9 cellular contexts compared by ENCODE assay signal in the genomic region with DNA sequence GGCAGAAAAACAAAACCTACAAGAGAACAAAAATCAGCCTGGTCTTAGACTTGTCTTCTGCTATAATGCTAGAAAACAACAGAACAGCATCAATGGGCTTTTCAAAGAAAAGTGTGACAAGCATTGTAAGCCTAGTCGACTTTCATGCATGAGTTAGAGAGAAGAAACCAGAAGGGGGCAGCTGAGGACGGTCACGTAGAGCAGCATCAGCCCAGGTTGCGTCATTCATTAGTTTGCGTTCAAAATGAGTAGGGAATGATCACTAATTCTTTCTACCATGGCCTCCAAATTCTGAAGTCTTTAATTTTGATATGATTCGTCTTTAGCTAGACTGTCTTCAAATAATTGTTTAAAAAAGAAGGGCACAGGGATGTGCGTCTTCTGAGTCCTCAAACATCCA. TPM values are rescaled to one million over a fixed set of nuclear protein-coding genes. Genes with fewer than 3 reads are reported as not detected.
A peak's percentile ranks its signal among the peaks of the same experiment; 100 is the strongest.
DNase-seq lines count a peak whose midpoint lies in the region; ATAC-seq and TF ChIP-seq lines count a peak whose summit lies in the region.
"Had no signal": no experiment of that assay in that cellular context is flagged by ENCODE, and none has a peak within 500 bp of the region (broad histone marks: within the 10 kb centered on the region; RNA-seq: fewer than 3 reads in every experiment).

No MANE protein-coding gene starts in this region.

- DNase-seq in stimulated activated CD4-positive, alpha-beta T cell treated with anti-CD3 and anti-CD28 coated beads, Interleukin-1b, Interleukin-23, amount 100 ng/mL, for 48 hours, result peak; percentile 27
- no peak for DNase-seq in stimulated activated CD4-positive, alpha-beta T cell treated with anti-CD3 and anti-CD28 coated beads, Interleukin-4, amount 100 ng/mL, for 1 hour
- DNase-seq in NCI-H524 treated with DMSO at 0.1 percent for 48 hours (lab: John Stamatoyannopoulos, UW), result peak; percentile 21
- peak; percentile 23 for DNase-seq in epithelial cell of proximal tubule (ENCODE audit: low read depth)
- DNase-seq in DMS79 treated with DMSO at 0.1 percent for 48 hours (lab: John Stamatoyannopoulos, UW), result no peak
- DNase-seq in activated naive CD4-positive, alpha-beta T cell treated with anti-CD3 and anti-CD28 coated beads, Interleukin-2, amount 10 ng/mL, durations not matched to agents 7 days and 5 days, result no peak
- DNase-seq in omental fat pad (ENCODE audit: low spot score), result no peak
- DNase-seq in left lobe of liver (ENCODE audit: low spot score), result no peak
- DNase-seq: midbrain had no signal

- no peaks in the 10 kb centered on the region for H3K9me3 Mint-ChIP-seq in activated naive CD4-positive, alpha-beta T cell treated with anti-CD3 and anti-CD28 coated beads, Interleukin-2, amount 10 ng/mL, durations not matched to agents 7 days and 5 days

- H3K4me3 Mint-ChIP-seq in activated naive CD4-positive, alpha-beta T cell treated with anti-CD3 and anti-CD28 coated beads, Interleukin-2, amount 10 ng/mL, durations not matched to agents 7 days and 5 days, result no peak overlapping the region

- no peak overlapping the region for H3K27ac Mint-ChIP-seq in activated naive CD4-positive, alpha-beta T cell treated with anti-CD3 and anti-CD28 coated beads, Interleukin-2, amount 10 ng/mL, durations not matched to agents 7 days and 5 days

- CTCF ChIA-PET in activated naive CD4-positive, alpha-beta T cell treated with anti-CD3 and anti-CD28 coated beads, Interleukin-2, amount 10 ng/mL, durations not matched to agents 7 days and 5 days (lab: Charles Lee), result no interaction called here

- H3K4me3 ChIP-seq in epithelial cell of proximal tubule (ENCODE audit: low read depth, low read length), result no peak overlapping the region

- H3K4me1 Mint-ChIP-seq in activated naive CD4-positive, alpha-beta T cell treated with anti-CD3 and anti-CD28 coated beads, Interleukin-2, amount 10 ng/mL, durations not matched to agents 7 days and 5 days, result peaks cover 13% of the 10 kb centered on the region

- H3K36me3 Mint-ChIP-seq in activated naive CD4-positive, alpha-beta T cell treated with anti-CD3 and anti-CD28 coated beads, Interleukin-2, amount 10 ng/mL, durations not matched to agents 7 days and 5 days, result peaks cover 5% of the 10 kb centered on the region

- no peak for ATAC-seq in omental fat pad (ENCODE audit: low FRiP score)
- ATAC-seq in left lobe of liver, result no peak

- TF ChIP-seq CTCF in epithelial cell of proximal tubule (conservative IDR thresholded peaks at IDR 0.05; ENCODE audit: low read depth, low read length) (peak; percentile 58), omental fat pad (IDR thresholded peaks at IDR 0.05) (no peak)

- no peaks in the 10 kb centered on the region for H3K27me3 Mint-ChIP-seq in activated naive CD4-positive, alpha-beta T cell treated with anti-CD3 and anti-CD28 coated beads, Interleukin-2, amount 10 ng/mL, durations not matched to agents 7 days and 5 days

RNA-seq across cellular contexts. Expression of gene ISCA1, which starts 4.7 kb away (rescaled TPM):
- total RNA-seq in epithelial cell of proximal tubule, result 25.2 and 39.0 TPM in 2 replicates
- 10 to 100 TPM; 50.6 to 67.4 (median 55.6) TPM for total RNA-seq in omental fat pad
- total RNA-seq in left lobe of liver, result 16.7 TPM

RNA-seq across cellular contexts. Expression of gene C9orf153, which starts 27.6 kb away (rescaled TPM):
- not detected in 2 replicates for total RNA-seq in epithelial cell of proximal tubule
- total RNA-seq in omental fat pad, result 1 to 10 TPM in 2 of 4 donors, under 1 TPM in 2; 0.38 to 2.8 (median 0.83) TPM
- total RNA-seq in left lobe of liver, result 0.15 TPM

Comparison
In these comparisons a context has a peak if more than half of its experiments do, and no peak if none do; other contexts are left out.
1. DNase-seq: peak in stimulated activated CD4-positive, alpha-beta T cell treated with anti-CD3 and anti-CD28 coated beads, Interleukin-1b, Interleukin-23, amount 100 ng/mL, for 48 hours (single experiment), NCI-H524 treated with DMSO at 0.1 percent for 48 hours (single experiment) and epithelial cell of proximal tubule (single experiment); none in stimulated activated CD4-positive, alpha-beta T cell treated with anti-CD3 and anti-CD28 coated beads, Interleukin-4, amount 100 ng/mL, for 1 hour (single experiment), DMS79 treated with DMSO at 0.1 percent for 48 hours (single experiment), activated naive CD4-positive, alpha-beta T cell treated with anti-CD3 and anti-CD28 coated beads, Interleukin-2, amount 10 ng/mL, durations not matched to agents 7 days and 5 days (single experiment), omental fat pad (single experiment) and left lobe of liver (single experiment).